ENCODE assay signal across 1 cellular context in the genomic region with DNA sequence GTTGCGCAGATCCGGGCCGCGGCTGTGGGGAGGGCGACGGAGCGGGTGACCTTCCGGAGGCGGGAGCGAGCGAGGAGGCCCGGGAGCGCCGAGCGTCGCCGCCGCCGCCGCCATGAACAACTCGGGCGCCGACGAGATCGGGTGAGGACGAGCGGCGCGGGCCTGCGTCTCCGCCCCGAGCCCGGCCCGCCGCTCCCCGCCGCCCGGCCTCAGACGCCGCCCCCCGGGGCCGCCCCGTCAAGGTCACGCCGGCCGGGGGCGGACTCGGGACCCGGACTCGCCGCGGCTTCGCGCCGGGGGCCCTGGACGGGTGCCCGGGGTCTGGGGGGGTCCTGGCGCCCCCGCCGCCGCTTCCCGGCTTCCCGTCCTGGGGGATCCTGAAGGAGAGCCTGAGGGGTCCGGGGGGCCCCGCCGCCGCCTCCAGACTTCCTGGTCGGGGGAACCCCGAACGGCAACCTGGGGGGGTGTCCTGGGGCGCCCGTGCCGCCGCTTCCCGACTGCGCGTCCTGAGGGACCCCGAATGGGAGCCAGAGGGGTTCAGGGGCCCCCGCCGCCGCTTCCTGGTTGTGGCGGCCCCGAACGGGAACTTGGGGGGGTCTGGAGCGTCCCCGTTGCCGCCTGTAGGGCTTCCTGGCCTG.
TF ChIP-seq lines count a peak whose summit lies in the region.

No MANE protein-coding gene starts in this region.

TF ChIP-seq in HEK293, 187 proteins besides CTCF, POLR2A, EP300 and RAD21 (continued from another document):
- no peak for TF ChIP-seq ZNF169 (tag by site-specific recombination; IDR thresholded peaks at IDR 0.05)
- TF ChIP-seq ZIC2 (tag by site-specific recombination; IDR thresholded peaks at IDR 0.05): peak; percentile 73; the same call in 1 of the 2 replicates
- TF ChIP-seq ZNF138 (tag by site-specific recombination; IDR thresholded peaks at IDR 0.05; ENCODE audit: borderline replicate concordance): no peak
- TF ChIP-seq GFI1B (tag by site-specific recombination; IDR thresholded peaks at IDR 0.05): no peak
- no peak for TF ChIP-seq WT1 (tag by site-specific recombination; IDR thresholded peaks at IDR 0.05)
- TF ChIP-seq KLF7 (tag by site-specific recombination; IDR thresholded peaks at IDR 0.05; ENCODE audit: borderline replicate concordance): no peak
- no peak for TF ChIP-seq PRDM1 (tag by site-specific recombination; IDR thresholded peaks at IDR 0.05)
- TF ChIP-seq ZNF707 (tag by site-specific recombination; IDR thresholded peaks at IDR 0.05): no peak
- TF ChIP-seq, protein P1, sequence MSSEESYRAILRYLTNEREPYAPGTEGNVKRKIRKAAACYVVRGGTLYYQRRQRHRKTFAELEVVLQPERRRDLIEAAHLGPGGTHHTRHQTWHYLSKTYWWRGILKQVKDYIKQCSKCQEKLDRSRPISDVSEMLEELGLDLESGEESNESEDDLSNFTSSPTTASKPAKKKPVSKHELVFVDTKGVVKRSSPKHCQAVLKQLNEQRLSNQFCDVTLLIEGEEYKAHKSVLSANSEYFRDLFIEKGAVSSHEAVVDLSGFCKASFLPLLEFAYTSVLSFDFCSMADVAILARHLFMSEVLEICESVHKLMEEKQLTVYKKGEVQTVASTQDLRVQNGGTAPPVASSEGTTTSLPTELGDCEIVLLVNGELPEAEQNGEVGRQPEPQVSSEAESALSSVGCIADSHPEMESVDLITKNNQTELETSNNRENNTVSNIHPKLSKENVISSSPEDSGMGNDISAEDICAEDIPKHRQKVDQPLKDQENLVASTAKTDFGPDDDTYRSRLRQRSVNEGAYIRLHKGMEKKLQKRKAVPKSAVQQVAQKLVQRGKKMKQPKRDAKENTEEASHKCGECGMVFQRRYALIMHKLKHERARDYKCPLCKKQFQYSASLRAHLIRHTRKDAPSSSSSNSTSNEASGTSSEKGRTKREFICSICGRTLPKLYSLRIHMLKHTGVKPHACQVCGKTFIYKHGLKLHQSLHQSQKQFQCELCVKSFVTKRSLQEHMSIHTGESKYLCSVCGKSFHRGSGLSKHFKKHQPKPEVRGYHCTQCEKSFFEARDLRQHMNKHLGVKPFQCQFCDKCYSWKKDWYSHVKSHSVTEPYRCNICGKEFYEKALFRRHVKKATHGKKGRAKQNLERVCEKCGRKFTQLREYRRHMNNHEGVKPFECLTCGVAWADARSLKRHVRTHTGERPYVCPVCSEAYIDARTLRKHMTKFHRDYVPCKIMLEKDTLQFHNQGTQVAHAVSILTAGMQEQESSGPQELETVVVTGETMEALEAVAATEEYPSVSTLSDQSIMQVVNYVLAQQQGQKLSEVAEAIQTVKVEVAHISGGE (tag by site-specific recombination; conservative IDR thresholded peaks at IDR 0.05; ENCODE audit: low read depth): no peak
- no peak for TF ChIP-seq OSR2 (tag by site-specific recombination; IDR thresholded peaks at IDR 0.05)
- no peak for TF ChIP-seq ZNF121 (tag by site-specific recombination; IDR thresholded peaks at IDR 0.05)
- TF ChIP-seq, protein P2, sequence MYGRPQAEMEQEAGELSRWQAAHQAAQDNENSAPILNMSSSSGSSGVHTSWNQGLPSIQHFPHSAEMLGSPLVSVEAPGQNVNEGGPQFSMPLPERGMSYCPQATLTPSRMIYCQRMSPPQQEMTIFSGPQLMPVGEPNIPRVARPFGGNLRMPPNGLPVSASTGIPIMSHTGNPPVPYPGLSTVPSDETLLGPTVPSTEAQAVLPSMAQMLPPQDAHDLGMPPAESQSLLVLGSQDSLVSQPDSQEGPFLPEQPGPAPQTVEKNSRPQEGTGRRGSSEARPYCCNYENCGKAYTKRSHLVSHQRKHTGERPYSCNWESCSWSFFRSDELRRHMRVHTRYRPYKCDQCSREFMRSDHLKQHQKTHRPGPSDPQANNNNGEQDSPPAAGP (tag by site-specific recombination; IDR thresholded peaks at IDR 0.05): no peak
- no peak for TF ChIP-seq ZNF266 (tag by site-specific recombination; IDR thresholded peaks at IDR 0.05; ENCODE audit: low read depth)
- TF ChIP-seq ZNF629 (tag by site-specific recombination; IDR thresholded peaks at IDR 0.05): no peak
- TF ChIP-seq, protein P3, sequence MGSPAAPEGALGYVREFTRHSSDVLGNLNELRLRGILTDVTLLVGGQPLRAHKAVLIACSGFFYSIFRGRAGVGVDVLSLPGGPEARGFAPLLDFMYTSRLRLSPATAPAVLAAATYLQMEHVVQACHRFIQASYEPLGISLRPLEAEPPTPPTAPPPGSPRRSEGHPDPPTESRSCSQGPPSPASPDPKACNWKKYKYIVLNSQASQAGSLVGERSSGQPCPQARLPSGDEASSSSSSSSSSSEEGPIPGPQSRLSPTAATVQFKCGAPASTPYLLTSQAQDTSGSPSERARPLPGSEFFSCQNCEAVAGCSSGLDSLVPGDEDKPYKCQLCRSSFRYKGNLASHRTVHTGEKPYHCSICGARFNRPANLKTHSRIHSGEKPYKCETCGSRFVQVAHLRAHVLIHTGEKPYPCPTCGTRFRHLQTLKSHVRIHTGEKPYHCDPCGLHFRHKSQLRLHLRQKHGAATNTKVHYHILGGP (tag by site-specific recombination; IDR thresholded peaks at IDR 0.05): no peak
